Comparison of ENCODE assay signal across 1 cellular context in the genomic region with DNA sequence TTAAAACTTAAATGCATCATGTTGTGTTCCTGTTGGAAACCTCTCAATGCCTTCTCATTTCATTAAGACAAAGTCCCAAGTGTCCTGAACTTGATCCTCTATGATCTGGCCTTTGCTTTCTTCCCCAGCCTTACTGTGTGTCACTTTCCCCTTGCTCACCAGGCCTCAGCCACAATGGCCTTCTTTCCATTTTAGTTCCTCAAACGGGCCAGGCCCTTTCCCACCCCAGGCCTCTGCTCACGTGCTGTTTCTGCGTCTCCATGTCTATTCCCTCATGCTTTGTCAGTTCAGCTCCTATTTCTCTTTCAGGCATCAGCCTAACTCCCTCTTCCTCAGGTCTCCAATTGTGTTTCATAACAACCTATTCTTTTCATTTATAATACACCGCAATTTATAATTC.
TF ChIP-seq lines count a peak whose summit lies in the region.

No MANE protein-coding gene starts in this region.

TF ChIP-seq in GM23338, 12 proteins besides CTCF, POLR2A, EP300 and RAD21 (continued from another document):
- TF ChIP-seq NANOG (IDR thresholded peaks at IDR 0.05; ENCODE audit: borderline replicate concordance) (no peak), EZH2 (IDR thresholded peaks at IDR 0.05; ENCODE audit: low read depth, unreplicated experiment) (no peak), ZNF331 (CRISPR knock-in tag; IDR thresholded peaks at IDR 0.05; ENCODE audit: low read depth) (no peak), JUNB (IDR thresholded peaks at IDR 0.05; ENCODE audit: unreplicated experiment) (no peak)
- TF ChIP-seq, protein P1, sequence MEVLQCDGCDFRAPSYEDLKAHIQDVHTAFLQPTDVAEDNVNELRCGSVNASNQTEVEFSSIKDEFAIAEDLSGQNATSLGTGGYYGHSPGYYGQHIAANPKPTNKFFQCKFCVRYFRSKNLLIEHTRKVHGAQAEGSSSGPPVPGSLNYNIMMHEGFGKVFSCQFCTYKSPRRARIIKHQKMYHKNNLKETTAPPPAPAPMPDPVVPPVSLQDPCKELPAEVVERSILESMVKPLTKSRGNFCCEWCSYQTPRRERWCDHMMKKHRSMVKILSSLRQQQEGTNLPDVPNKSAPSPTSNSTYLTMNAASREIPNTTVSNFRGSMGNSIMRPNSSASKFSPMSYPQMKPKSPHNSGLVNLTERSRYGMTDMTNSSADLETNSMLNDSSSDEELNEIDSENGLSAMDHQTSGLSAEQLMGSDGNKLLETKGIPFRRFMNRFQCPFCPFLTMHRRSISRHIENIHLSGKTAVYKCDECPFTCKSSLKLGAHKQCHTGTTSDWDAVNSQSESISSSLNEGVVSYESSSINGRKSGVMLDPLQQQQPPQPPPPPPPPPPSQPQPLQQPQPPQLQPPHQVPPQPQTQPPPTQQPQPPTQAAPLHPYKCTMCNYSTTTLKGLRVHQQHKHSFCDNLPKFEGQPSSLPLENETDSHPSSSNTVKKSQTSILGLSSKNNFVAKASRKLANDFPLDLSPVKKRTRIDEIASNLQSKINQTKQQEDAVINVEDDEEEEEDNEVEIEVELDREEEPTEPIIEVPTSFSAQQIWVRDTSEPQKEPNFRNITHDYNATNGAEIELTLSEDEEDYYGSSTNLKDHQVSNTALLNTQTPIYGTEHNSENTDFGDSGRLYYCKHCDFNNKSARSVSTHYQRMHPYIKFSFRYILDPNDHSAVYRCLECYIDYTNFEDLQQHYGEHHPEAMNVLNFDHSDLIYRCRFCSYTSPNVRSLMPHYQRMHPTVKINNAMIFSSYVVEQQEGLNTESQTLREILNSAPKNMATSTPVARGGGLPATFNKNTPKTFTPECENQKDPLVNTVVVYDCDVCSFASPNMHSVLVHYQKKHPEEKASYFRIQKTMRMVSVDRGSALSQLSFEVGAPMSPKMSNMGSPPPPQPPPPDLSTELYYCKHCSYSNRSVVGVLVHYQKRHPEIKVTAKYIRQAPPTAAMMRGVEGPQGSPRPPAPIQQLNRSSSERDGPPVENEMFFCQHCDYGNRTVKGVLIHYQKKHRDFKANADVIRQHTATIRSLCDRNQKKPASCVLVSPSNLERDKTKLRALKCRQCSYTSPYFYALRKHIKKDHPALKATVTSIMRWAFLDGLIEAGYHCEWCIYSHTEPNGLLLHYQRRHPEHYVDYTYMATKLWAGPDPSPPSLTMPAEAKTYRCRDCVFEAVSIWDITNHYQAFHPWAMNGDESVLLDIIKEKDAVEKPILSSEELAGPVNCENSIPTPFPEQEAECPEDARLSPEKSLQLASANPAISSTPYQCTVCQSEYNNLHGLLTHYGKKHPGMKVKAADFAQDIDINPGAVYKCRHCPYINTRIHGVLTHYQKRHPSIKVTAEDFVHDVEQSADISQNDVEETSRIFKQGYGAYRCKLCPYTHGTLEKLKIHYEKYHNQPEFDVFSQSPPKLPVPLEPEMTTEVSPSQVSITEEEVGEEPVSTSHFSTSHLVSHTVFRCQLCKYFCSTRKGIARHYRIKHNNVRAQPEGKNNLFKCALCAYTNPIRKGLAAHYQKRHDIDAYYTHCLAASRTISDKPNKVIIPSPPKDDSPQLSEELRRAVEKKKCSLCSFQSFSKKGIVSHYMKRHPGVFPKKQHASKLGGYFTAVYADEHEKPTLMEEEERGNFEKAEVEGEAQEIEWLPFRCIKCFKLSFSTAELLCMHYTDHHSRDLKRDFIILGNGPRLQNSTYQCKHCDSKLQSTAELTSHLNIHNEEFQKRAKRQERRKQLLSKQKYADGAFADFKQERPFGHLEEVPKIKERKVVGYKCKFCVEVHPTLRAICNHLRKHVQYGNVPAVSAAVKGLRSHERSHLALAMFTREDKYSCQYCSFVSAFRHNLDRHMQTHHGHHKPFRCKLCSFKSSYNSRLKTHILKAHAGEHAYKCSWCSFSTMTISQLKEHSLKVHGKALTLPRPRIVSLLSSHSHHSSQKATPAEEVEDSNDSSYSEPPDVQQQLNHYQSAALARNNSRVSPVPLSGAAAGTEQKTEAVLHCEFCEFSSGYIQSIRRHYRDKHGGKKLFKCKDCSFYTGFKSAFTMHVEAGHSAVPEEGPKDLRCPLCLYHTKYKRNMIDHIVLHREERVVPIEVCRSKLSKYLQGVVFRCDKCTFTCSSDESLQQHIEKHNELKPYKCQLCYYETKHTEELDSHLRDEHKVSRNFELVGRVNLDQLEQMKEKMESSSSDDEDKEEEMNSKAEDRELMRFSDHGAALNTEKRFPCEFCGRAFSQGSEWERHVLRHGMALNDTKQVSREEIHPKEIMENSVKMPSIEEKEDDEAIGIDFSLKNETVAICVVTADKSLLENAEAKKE (CRISPR knock-in tag; IDR thresholded peaks at IDR 0.05), result no peak
- TF ChIP-seq, protein P2, sequence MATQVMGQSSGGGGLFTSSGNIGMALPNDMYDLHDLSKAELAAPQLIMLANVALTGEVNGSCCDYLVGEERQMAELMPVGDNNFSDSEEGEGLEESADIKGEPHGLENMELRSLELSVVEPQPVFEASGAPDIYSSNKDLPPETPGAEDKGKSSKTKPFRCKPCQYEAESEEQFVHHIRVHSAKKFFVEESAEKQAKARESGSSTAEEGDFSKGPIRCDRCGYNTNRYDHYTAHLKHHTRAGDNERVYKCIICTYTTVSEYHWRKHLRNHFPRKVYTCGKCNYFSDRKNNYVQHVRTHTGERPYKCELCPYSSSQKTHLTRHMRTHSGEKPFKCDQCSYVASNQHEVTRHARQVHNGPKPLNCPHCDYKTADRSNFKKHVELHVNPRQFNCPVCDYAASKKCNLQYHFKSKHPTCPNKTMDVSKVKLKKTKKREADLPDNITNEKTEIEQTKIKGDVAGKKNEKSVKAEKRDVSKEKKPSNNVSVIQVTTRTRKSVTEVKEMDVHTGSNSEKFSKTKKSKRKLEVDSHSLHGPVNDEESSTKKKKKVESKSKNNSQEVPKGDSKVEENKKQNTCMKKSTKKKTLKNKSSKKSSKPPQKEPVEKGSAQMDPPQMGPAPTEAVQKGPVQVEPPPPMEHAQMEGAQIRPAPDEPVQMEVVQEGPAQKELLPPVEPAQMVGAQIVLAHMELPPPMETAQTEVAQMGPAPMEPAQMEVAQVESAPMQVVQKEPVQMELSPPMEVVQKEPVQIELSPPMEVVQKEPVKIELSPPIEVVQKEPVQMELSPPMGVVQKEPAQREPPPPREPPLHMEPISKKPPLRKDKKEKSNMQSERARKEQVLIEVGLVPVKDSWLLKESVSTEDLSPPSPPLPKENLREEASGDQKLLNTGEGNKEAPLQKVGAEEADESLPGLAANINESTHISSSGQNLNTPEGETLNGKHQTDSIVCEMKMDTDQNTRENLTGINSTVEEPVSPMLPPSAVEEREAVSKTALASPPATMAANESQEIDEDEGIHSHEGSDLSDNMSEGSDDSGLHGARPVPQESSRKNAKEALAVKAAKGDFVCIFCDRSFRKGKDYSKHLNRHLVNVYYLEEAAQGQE (IDR thresholded peaks at IDR 0.05; ENCODE audit: unreplicated experiment), result no peak
TF ChIP-seq in GM23338: peak in this region for 0.
